ENCODE assay signal across 8 cellular contexts in genomic region chr19:47239610-47240296, GRCh38. TPM values are rescaled to one million over a fixed set of nuclear protein-coding genes. Genes with fewer than 3 reads are reported as not detected.
DNase-seq lines count a peak whose midpoint lies in the region; ATAC-seq and TF ChIP-seq lines count a peak whose summit lies in the region.

No MANE protein-coding gene starts in this region.

- peaks cover 25% of the 10 kb centered on the region for H3K27me3 Mint-ChIP-seq in Calu3 (ENCODE audit: unreplicated experiment)
- H3K27me3 Mint-ChIP-seq in activated CD8-positive, alpha-beta memory T cell treated with anti-CD3 and anti-CD28 coated beads, Interleukin-2, amount 10 ng/mL, durations not matched to agents 7 days and 5 days: peaks cover 11% of the 10 kb centered on the region
- peaks cover 3 to 6% of the 10 kb centered on the region in 2 donors for H3K27me3 Mint-ChIP-seq in natural killer cell treated with Interleukin-12 subunit alpha and Interleukin-12 subunit beta and Interleukin-15 and Interleukin-18, amount 100 ng/mL, for 72 hours

- H3K9me3 Mint-ChIP-seq in Calu3 (ENCODE audit: low read depth, unreplicated experiment): no peaks in the 10 kb centered on the region
- no peaks in the 10 kb centered on the region for H3K9me3 Mint-ChIP-seq in activated CD8-positive, alpha-beta memory T cell treated with anti-CD3 and anti-CD28 coated beads, Interleukin-2, amount 10 ng/mL, durations not matched to agents 7 days and 5 days (ENCODE audit: low read depth)
- H3K9me3 Mint-ChIP-seq in natural killer cell treated with Interleukin-12 subunit alpha and Interleukin-12 subunit beta and Interleukin-15 and Interleukin-18, amount 100 ng/mL, for 72 hours: no peaks in the 10 kb centered on the region

- H3K4me1 Mint-ChIP-seq in Calu3 (ENCODE audit: low read depth, unreplicated experiment): peaks cover 8% of the 10 kb centered on the region
- peaks cover 30% of the 10 kb centered on the region for H3K4me1 Mint-ChIP-seq in activated CD8-positive, alpha-beta memory T cell treated with anti-CD3 and anti-CD28 coated beads, Interleukin-2, amount 10 ng/mL, durations not matched to agents 7 days and 5 days
- H3K4me1 Mint-ChIP-seq in natural killer cell treated with Interleukin-12 subunit alpha and Interleukin-12 subunit beta and Interleukin-15 and Interleukin-18, amount 100 ng/mL, for 72 hours (ENCODE audit: low read depth in 2 of 2): peaks cover 6 to 20% of the 10 kb centered on the region in 2 donors

- peak; percentile 31 for ATAC-seq in activated CD8-positive, alpha-beta memory T cell treated with anti-CD3 and anti-CD28 coated beads, Interleukin-2, amount 10 ng/mL, durations not matched to agents 7 days and 5 days
- ATAC-seq in natural killer cell treated with Interleukin-12 subunit alpha and Interleukin-12 subunit beta and Interleukin-15 and Interleukin-18, amount 100 ng/mL, for 72 hours: peak; percentile 37 to 55
- no peak for ATAC-seq in GM18867 (IDR thresholded peaks at IDR 0.05; ENCODE audit: unreplicated experiment)

- intact Hi-C loops in Calu3 (cut with micrococcal nuclease; ENCODE audit: unreplicated experiment): no loop called here

- no peak overlapping the region for H3K27ac Mint-ChIP-seq in Calu3 (ENCODE audit: unreplicated experiment)
- no peak overlapping the region for H3K27ac Mint-ChIP-seq in activated CD8-positive, alpha-beta memory T cell treated with anti-CD3 and anti-CD28 coated beads, Interleukin-2, amount 10 ng/mL, durations not matched to agents 7 days and 5 days
- H3K27ac Mint-ChIP-seq in natural killer cell treated with Interleukin-12 subunit alpha and Interleukin-12 subunit beta and Interleukin-15 and Interleukin-18, amount 100 ng/mL, for 72 hours: no peak overlapping the region

- BruUV-seq in Calu3 (replicated peaks; lab: Mats Ljungman, UMichigan): no TSS peak

- DNase-seq in Calu3: peak; percentile 77
- DNase-seq in NCI-H1417 treated with DMSO at 0.1 percent for 48 hours (lab: John Stamatoyannopoulos, UW): peak; percentile 55
- DNase-seq in activated CD8-positive, alpha-beta memory T cell treated with anti-CD3 and anti-CD28 coated beads, Interleukin-2, amount 10 ng/mL, durations not matched to agents 7 days and 5 days: peak; percentile 73
- DNase-seq in epithelial cell of esophagus (ENCODE audit: low read depth): peak; percentile 57
- DNase-seq in natural killer cell treated with Interleukin-12 subunit alpha and Interleukin-12 subunit beta and Interleukin-15 and Interleukin-18, amount 100 ng/mL, for 72 hours (ENCODE audit: low spot score): no peak
- no peak for DNase-seq in SHP77 (lab: John Stamatoyannopoulos, UW)
- DNase-seq in LoVo (ENCODE audit: low spot score): no peak

- peak overlapping the region; percentile 41 for H3K4me3 Mint-ChIP-seq in Calu3 (ENCODE audit: low read depth, unreplicated experiment)
- no peak overlapping the region for H3K4me3 Mint-ChIP-seq in activated CD8-positive, alpha-beta memory T cell treated with anti-CD3 and anti-CD28 coated beads, Interleukin-2, amount 10 ng/mL, durations not matched to agents 7 days and 5 days
- H3K4me3 Mint-ChIP-seq in natural killer cell treated with Interleukin-12 subunit alpha and Interleukin-12 subunit beta and Interleukin-15 and Interleukin-18, amount 100 ng/mL, for 72 hours: no peak overlapping the region

- TF ChIP-seq CTCF in Calu3 (IDR thresholded peaks at IDR 0.05; ENCODE audit: unreplicated experiment) (no peak), epithelial cell of esophagus (IDR thresholded peaks at IDR 0.05; ENCODE audit: insufficient read depth, low read depth, low read length, missing control alignments) (no peak)

- H3K4me3 ChIP-seq in epithelial cell of esophagus (ENCODE audit: low read length): no peak overlapping the region

- peaks cover 21% of the 10 kb centered on the region for H3K36me3 Mint-ChIP-seq in Calu3 (ENCODE audit: insufficient read depth, unreplicated experiment)
- H3K36me3 Mint-ChIP-seq in activated CD8-positive, alpha-beta memory T cell treated with anti-CD3 and anti-CD28 coated beads, Interleukin-2, amount 10 ng/mL, durations not matched to agents 7 days and 5 days: no peaks in the 10 kb centered on the region
- H3K36me3 Mint-ChIP-seq in natural killer cell treated with Interleukin-12 subunit alpha and Interleukin-12 subunit beta and Interleukin-15 and Interleukin-18, amount 100 ng/mL, for 72 hours: no peaks in the 10 kb centered on the region

- CTCF ChIA-PET in Calu3 (lab: Charles Lee): no interaction called here
- CTCF ChIA-PET in activated CD8-positive, alpha-beta memory T cell treated with anti-CD3 and anti-CD28 coated beads, Interleukin-2, amount 10 ng/mL, durations not matched to agents 7 days and 5 days (lab: Charles Lee): interaction anchor here (0.7 to 3.7 kb wide), 8 partner anchors 7 to 227 kb away, joined by 3 to 27 read pairs (median 5); no protein-coding TSS in a partner anchor

RNA-seq across cellular contexts. Expression of gene BBC3, which starts 8.8 kb away (rescaled TPM):
- total RNA-seq in Calu3 (2022): 8.6 and 9.8 TPM in 2 replicates
- 10 to 100 TPM; 14.0 to 16.7 TPM for total RNA-seq in activated CD8-positive, alpha-beta memory T cell treated with anti-CD3 and anti-CD28 coated beads, Interleukin-2, amount 10 ng/mL, durations not matched to agents 7 days and 5 days
- total RNA-seq in natural killer cell treated with Interleukin-12 subunit alpha and Interleukin-12 subunit beta and Interleukin-15 and Interleukin-18, amount 100 ng/mL, for 72 hours: 1 to 10 TPM; 4.8 to 9.7 TPM

RNA-seq across cellular contexts. Expression of gene CCDC9, which starts 16.6 kb away (rescaled TPM):
- total RNA-seq in Calu3 (2022): 38.2 and 39.1 TPM in 2 replicates
- 10 to 100 TPM; 24.8 to 27.6 TPM for total RNA-seq in activated CD8-positive, alpha-beta memory T cell treated with anti-CD3 and anti-CD28 coated beads, Interleukin-2, amount 10 ng/mL, durations not matched to agents 7 days and 5 days
- 10 to 100 TPM; 42.8 to 58.4 TPM for total RNA-seq in natural killer cell treated with Interleukin-12 subunit alpha and Interleukin-12 subunit beta and Interleukin-15 and Interleukin-18, amount 100 ng/mL, for 72 hours

RNA-seq across cellular contexts. Expression of gene INAFM1, which starts 34.9 kb away (rescaled TPM):
- total RNA-seq in Calu3 (2022): 12.9 and 13.9 TPM in 2 replicates
- total RNA-seq in activated CD8-positive, alpha-beta memory T cell treated with anti-CD3 and anti-CD28 coated beads, Interleukin-2, amount 10 ng/mL, durations not matched to agents 7 days and 5 days: 10 to 100 TPM in 1 of 2 experiments, 1 to 10 TPM in 1; 7.6 to 14.5 TPM
- total RNA-seq in natural killer cell treated with Interleukin-12 subunit alpha and Interleukin-12 subunit beta and Interleukin-15 and Interleukin-18, amount 100 ng/mL, for 72 hours: 10 to 100 TPM; 14.0 to 16.1 TPM

Comparison
In these comparisons a context has a peak if more than half of its experiments do, and no peak if none do; other contexts are left out.
1. DNase-seq: peak in Calu3 (single experiment), NCI-H1417 treated with DMSO at 0.1 percent for 48 hours (single experiment), activated CD8-positive, alpha-beta memory T cell treated with anti-CD3 and anti-CD28 coated beads, Interleukin-2, amount 10 ng/mL, durations not matched to agents 7 days and 5 days (single experiment) and epithelial cell of esophagus (single experiment); none in natural killer cell treated with Interleukin-12 subunit alpha and Interleukin-12 subunit beta and Interleukin-15 and Interleukin-18, amount 100 ng/mL, for 72 hours (single experiment), SHP77 (0 of 2) and LoVo (single experiment).